In the genomic region with DNA sequence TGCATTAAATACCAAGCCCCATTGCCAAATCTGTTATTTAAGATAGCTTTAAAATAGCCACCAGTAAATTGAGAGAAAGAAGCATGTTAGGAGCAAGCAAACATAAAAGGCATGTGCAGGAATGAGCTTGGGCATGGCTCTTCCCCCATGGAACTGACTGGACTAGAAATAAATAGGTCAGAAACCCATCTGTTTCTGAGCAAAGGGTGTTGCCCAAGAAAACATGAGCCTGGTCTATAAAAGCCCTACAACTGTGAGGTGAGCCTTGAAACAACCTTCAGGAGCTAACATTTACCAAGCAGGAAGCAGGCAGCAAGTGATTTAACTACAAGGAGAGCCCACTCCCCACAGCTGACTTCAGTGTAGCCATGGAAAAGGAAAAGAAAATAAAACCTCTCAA, we compare ENCODE assay signal across 23 cellular contexts.
"Had no signal": no experiment of that assay in that cellular context is flagged by ENCODE, and none has a peak within 500 bp of the region (broad histone marks: within the 10 kb centered on the region; RNA-seq: fewer than 3 reads in every experiment).

No MANE protein-coding gene starts in this region.

- H3K36me3 Mint-ChIP-seq: activated naive CD4-positive, alpha-beta T cell treated with anti-CD3 and anti-CD28 coated beads, Interleukin-2, amount 50 U/mL, for 24 hours; stimulated activated effector memory CD8-positive, alpha-beta T cell treated with anti-CD3 and anti-CD28 coated beads, Interleukin-12 subunit alpha, Interleukin-12 subunit beta, amount 100 ng/mL, for 72 hours had no signal

- H3K27ac Mint-ChIP-seq: activated CD4-positive, alpha-beta T cell treated with anti-CD3 and anti-CD28 coated beads, Interleukin-2, amount 10 ng/mL, durations not matched to agents 7 days and 5 days; activated naive CD4-positive, alpha-beta T cell treated with anti-CD3 and anti-CD28 coated beads, Interleukin-2, amount 50 U/mL, for 24 hours; natural killer cell; stimulated activated effector memory CD8-positive, alpha-beta T cell treated with anti-CD3 and anti-CD28 coated beads, Interleukin-12 subunit alpha, Interleukin-12 subunit beta, amount 100 ng/mL, for 72 hours; T-helper 2 cell treated with Interferon-gamma antibody and Interleukin-4, amounts not matched to agents 5 μg/mL and 100 μg/mL, for 36 hours had no signal

- DNase-seq: activated CD4-positive, alpha-beta T cell treated with anti-CD3 and anti-CD28 coated beads, Interleukin-2, amount 10 ng/mL, durations not matched to agents 7 days and 5 days; activated CD4-positive, CD25-positive, alpha-beta regulatory T cell treated with anti-CD3 and anti-CD28 coated beads, Interleukin-2, amount 50 U/mL, for 72 hours; activated gamma-delta T cell treated with Interleukin-2 at 50 U/mL for 16 hours; activated T-cell treated with anti-CD3 and anti-CD28 coated beads, Interleukin-2, amount 50 U/mL, for 1 hour; anterior cingulate cortex; body of pancreas; colonic mucosa; gastrocnemius medialis; hippocampal formation; kidney glomerular epithelial cell; midbrain; natural killer cell; stimulated activated CD4-positive, alpha-beta T cell treated with anti-CD3 and anti-CD28 coated beads, Interleukin-1b, Interleukin-23, amount 100 ng/mL, for 48 hours; stimulated activated naive CD8-positive, alpha-beta T cell treated with anti-CD3 and anti-CD28 coated beads, Interleukin-15, amount 100 ng/mL, for 72 hours; WERI-Rb-1 had no signal

- H3K9me3 ChIP-seq: body of pancreas, colonic mucosa, gastrocnemius medialis, prostate gland, suprapubic skin, tibial nerve had no signal

- H3K4me1 ChIP-seq: body of pancreas, colonic mucosa, gastrocnemius medialis, prostate gland, suprapubic skin had no signal

- H3K4me3 Mint-ChIP-seq: activated CD4-positive, alpha-beta T cell treated with anti-CD3 and anti-CD28 coated beads, Interleukin-2, amount 10 ng/mL, durations not matched to agents 7 days and 5 days; activated naive CD4-positive, alpha-beta T cell treated with anti-CD3 and anti-CD28 coated beads, Interleukin-2, amount 50 U/mL, for 24 hours; natural killer cell; stimulated activated effector memory CD8-positive, alpha-beta T cell treated with anti-CD3 and anti-CD28 coated beads, Interleukin-12 subunit alpha, Interleukin-12 subunit beta, amount 100 ng/mL, for 72 hours; stimulated activated naive CD8-positive, alpha-beta T cell treated with anti-CD3 and anti-CD28 coated beads, Interleukin-15, amount 100 ng/mL, for 72 hours; T-helper 2 cell treated with Interferon-gamma antibody and Interleukin-4, amounts not matched to agents 5 μg/mL and 100 μg/mL, for 36 hours had no signal

- H3K36me3 ChIP-seq: colonic mucosa, gastrocnemius medialis, prostate gland, suprapubic skin, tibial nerve, WERI-Rb-1 had no signal

- H3K27me3 ChIP-seq: body of pancreas, colonic mucosa, gastrocnemius medialis, suprapubic skin, tibial nerve had no signal

- ATAC-seq: body of pancreas; gastrocnemius medialis; natural killer cell; right cardiac atrium; stimulated activated effector memory CD8-positive, alpha-beta T cell treated with anti-CD3 and anti-CD28 coated beads, Interleukin-12 subunit alpha, Interleukin-12 subunit beta, amount 100 ng/mL, for 72 hours had no signal

- H3K4me1 Mint-ChIP-seq: activated CD4-positive, alpha-beta T cell treated with anti-CD3 and anti-CD28 coated beads, Interleukin-2, amount 10 ng/mL, durations not matched to agents 7 days and 5 days; activated naive CD4-positive, alpha-beta T cell treated with anti-CD3 and anti-CD28 coated beads, Interleukin-2, amount 50 U/mL, for 24 hours; natural killer cell; stimulated activated effector memory CD8-positive, alpha-beta T cell treated with anti-CD3 and anti-CD28 coated beads, Interleukin-12 subunit alpha, Interleukin-12 subunit beta, amount 100 ng/mL, for 72 hours; stimulated activated naive CD8-positive, alpha-beta T cell treated with anti-CD3 and anti-CD28 coated beads, Interleukin-15, amount 100 ng/mL, for 72 hours had no signal

- H3K4me3 ChIP-seq: body of pancreas, colonic mucosa, gastrocnemius medialis, prostate gland, skin epidermis, suprapubic skin, tibial nerve had no signal

- H3K9me3 Mint-ChIP-seq: activated naive CD4-positive, alpha-beta T cell treated with anti-CD3 and anti-CD28 coated beads, Interleukin-2, amount 50 U/mL, for 24 hours had no signal

- H3K27me3 Mint-ChIP-seq: activated CD4-positive, alpha-beta T cell treated with anti-CD3 and anti-CD28 coated beads, Interleukin-2, amount 10 ng/mL, durations not matched to agents 7 days and 5 days; activated naive CD4-positive, alpha-beta T cell treated with anti-CD3 and anti-CD28 coated beads, Interleukin-2, amount 50 U/mL, for 24 hours; stimulated activated naive CD8-positive, alpha-beta T cell treated with anti-CD3 and anti-CD28 coated beads, Interleukin-15, amount 100 ng/mL, for 72 hours had no signal

- H3K27ac ChIP-seq: body of pancreas, colonic mucosa, gastrocnemius medialis, prostate gland, suprapubic skin, WERI-Rb-1 had no signal
